8 cellular contexts compared by ENCODE assay signal in genomic region chr13:60431108-60431700, GRCh38. TPM values are rescaled to one million over a fixed set of nuclear protein-coding genes. Genes with fewer than 3 reads are reported as not detected.
DNase-seq lines count a peak whose midpoint lies in the region; ATAC-seq lines count a peak whose summit lies in the region.

No MANE protein-coding gene starts in this region.

- no peaks in the 10 kb centered on the region for H3K36me3 Mint-ChIP-seq in stimulated activated memory B cell treated with anti-CD40 and anti-IgM and Interleukin-4, amounts not matched to agents 10 μg/mL and 1 μg/mL and 100 μg/mL, for 72 hours
- peaks cover 4% of the 10 kb centered on the region for H3K36me3 Mint-ChIP-seq in activated CD4-positive, alpha-beta memory T cell treated with anti-CD3 and anti-CD28 coated beads, Interleukin-2, amount 10 ng/mL, durations not matched to agents 7 days and 5 days (ENCODE audit: low read depth)

- POLR2A ChIA-PET in activated CD4-positive, alpha-beta memory T cell treated with anti-CD3 and anti-CD28 coated beads, Interleukin-2, amount 10 ng/mL, durations not matched to agents 7 days and 5 days (lab: Charles Lee) = interaction anchor here (1.1 kb wide), 1 partner anchor 34 kb away, joined by 9 read pairs; the partner anchor contains the start of gene TDRD3

- H3K27me3 Mint-ChIP-seq in stimulated activated memory B cell treated with anti-CD40 and anti-IgM and Interleukin-4, amounts not matched to agents 10 μg/mL and 1 μg/mL and 100 μg/mL, for 72 hours = no peaks in the 10 kb centered on the region
- H3K27me3 Mint-ChIP-seq in activated CD4-positive, alpha-beta memory T cell treated with anti-CD3 and anti-CD28 coated beads, Interleukin-2, amount 10 ng/mL, durations not matched to agents 7 days and 5 days = no peaks in the 10 kb centered on the region

- no peak overlapping the region for H3K4me3 Mint-ChIP-seq in stimulated activated memory B cell treated with anti-CD40 and anti-IgM and Interleukin-4, amounts not matched to agents 10 μg/mL and 1 μg/mL and 100 μg/mL, for 72 hours
- no peak overlapping the region for H3K4me3 Mint-ChIP-seq in activated CD4-positive, alpha-beta memory T cell treated with anti-CD3 and anti-CD28 coated beads, Interleukin-2, amount 10 ng/mL, durations not matched to agents 7 days and 5 days

- H3K9me3 Mint-ChIP-seq in stimulated activated memory B cell treated with anti-CD40 and anti-IgM and Interleukin-4, amounts not matched to agents 10 μg/mL and 1 μg/mL and 100 μg/mL, for 72 hours = peaks cover 4% of the 10 kb centered on the region
- H3K9me3 Mint-ChIP-seq in activated CD4-positive, alpha-beta memory T cell treated with anti-CD3 and anti-CD28 coated beads, Interleukin-2, amount 10 ng/mL, durations not matched to agents 7 days and 5 days = peaks cover 5% of the 10 kb centered on the region

- CTCF ChIA-PET in activated CD4-positive, alpha-beta memory T cell treated with anti-CD3 and anti-CD28 coated beads, Interleukin-2, amount 10 ng/mL, durations not matched to agents 7 days and 5 days (lab: Charles Lee) = interaction anchor here (0.8 to 2.0 kb wide), 12 partner anchors 9 to 1040 kb away, joined by 3 to 15 read pairs (median 4); partner anchors contain the start of gene TDRD3

- H3K4me1 Mint-ChIP-seq in stimulated activated memory B cell treated with anti-CD40 and anti-IgM and Interleukin-4, amounts not matched to agents 10 μg/mL and 1 μg/mL and 100 μg/mL, for 72 hours = peaks cover 29% of the 10 kb centered on the region
- H3K4me1 Mint-ChIP-seq in activated CD4-positive, alpha-beta memory T cell treated with anti-CD3 and anti-CD28 coated beads, Interleukin-2, amount 10 ng/mL, durations not matched to agents 7 days and 5 days = peaks cover 32% of the 10 kb centered on the region

- ATAC-seq in GM19328 (IDR thresholded peaks at IDR 0.05; ENCODE audit: unreplicated experiment) (peak; percentile 63), HG03175 (IDR thresholded peaks at IDR 0.05; ENCODE audit: unreplicated experiment) (peak; percentile 76)
- peak; percentile 72 for ATAC-seq in stimulated activated memory B cell treated with anti-CD40 and anti-IgM and Interleukin-4, amounts not matched to agents 10 μg/mL and 1 μg/mL and 100 μg/mL, for 72 hours

- peak; percentile 72 for DNase-seq in DMS114 treated with DMSO at 0.1 percent for 48 hours (lab: John Stamatoyannopoulos, UW; ENCODE audit: unreplicated experiment)
- peak; percentile 69 for DNase-seq in NCI-H2227 (lab: John Stamatoyannopoulos, UW; ENCODE audit: unreplicated experiment)
- peak; percentile 68 for DNase-seq in astrocyte of the hippocampus (ENCODE audit: low read depth, low spot score)
- DNase-seq in iPS-NIHi11 (ENCODE audit: low spot score) = peak; percentile 28
- DNase-seq in activated CD4-positive, alpha-beta memory T cell treated with anti-CD3 and anti-CD28 coated beads, Interleukin-2, amount 10 ng/mL, durations not matched to agents 7 days and 5 days = no peak

- H3K27ac Mint-ChIP-seq in stimulated activated memory B cell treated with anti-CD40 and anti-IgM and Interleukin-4, amounts not matched to agents 10 μg/mL and 1 μg/mL and 100 μg/mL, for 72 hours = no peak overlapping the region
- H3K27ac Mint-ChIP-seq in activated CD4-positive, alpha-beta memory T cell treated with anti-CD3 and anti-CD28 coated beads, Interleukin-2, amount 10 ng/mL, durations not matched to agents 7 days and 5 days = no peak overlapping the region

RNA-seq across cellular contexts. Expression of gene TDRD3, which starts 34.2 kb away (rescaled TPM):
- 10 to 100 TPM; 20.3 to 22.1 TPM for total RNA-seq in activated CD4-positive, alpha-beta memory T cell treated with anti-CD3 and anti-CD28 coated beads, Interleukin-2, amount 10 ng/mL, durations not matched to agents 7 days and 5 days
